Comparison of ENCODE assay signal across 8 cellular contexts in the genomic region with DNA sequence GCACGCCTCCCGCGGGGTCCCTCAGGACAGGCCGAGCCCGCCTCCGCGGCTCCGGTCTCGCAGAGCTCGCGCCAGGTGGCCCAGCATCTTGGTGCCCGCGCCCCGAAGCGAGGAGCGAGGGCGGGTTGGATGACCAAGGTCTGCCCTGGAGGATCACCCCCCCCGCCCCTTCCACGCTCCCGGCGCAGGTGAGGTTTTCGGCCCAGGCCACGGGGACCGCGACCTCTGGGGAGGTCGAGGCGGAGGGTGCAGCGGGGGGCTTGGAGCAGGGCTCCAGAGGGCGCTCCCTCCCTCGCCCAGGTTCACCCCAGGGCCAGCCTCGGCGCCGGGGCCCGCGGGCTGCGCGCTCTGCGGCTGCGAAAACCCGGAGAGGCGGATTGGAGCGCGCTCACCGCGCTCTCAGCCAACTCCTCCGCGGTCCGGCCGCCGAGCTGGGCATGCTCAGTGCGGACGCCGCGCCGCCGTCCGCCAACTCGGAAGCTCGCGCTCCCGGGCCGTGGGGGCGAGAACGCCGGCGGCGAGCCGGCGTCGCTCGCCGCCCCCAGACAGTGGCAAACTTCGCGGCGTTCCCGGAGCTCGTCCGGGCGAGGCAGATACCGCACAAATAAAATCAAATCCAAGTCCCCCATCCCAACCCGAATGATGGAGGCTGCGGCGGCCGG. TPM values are rescaled to one million over a fixed set of nuclear protein-coding genes. Genes with fewer than 3 reads are reported as not detected.
A peak's percentile ranks its signal among the peaks of the same experiment; 100 is the strongest.
DNase-seq lines count a peak whose midpoint lies in the region; ATAC-seq and TF ChIP-seq lines count a peak whose summit lies in the region.

A gene with protein sequence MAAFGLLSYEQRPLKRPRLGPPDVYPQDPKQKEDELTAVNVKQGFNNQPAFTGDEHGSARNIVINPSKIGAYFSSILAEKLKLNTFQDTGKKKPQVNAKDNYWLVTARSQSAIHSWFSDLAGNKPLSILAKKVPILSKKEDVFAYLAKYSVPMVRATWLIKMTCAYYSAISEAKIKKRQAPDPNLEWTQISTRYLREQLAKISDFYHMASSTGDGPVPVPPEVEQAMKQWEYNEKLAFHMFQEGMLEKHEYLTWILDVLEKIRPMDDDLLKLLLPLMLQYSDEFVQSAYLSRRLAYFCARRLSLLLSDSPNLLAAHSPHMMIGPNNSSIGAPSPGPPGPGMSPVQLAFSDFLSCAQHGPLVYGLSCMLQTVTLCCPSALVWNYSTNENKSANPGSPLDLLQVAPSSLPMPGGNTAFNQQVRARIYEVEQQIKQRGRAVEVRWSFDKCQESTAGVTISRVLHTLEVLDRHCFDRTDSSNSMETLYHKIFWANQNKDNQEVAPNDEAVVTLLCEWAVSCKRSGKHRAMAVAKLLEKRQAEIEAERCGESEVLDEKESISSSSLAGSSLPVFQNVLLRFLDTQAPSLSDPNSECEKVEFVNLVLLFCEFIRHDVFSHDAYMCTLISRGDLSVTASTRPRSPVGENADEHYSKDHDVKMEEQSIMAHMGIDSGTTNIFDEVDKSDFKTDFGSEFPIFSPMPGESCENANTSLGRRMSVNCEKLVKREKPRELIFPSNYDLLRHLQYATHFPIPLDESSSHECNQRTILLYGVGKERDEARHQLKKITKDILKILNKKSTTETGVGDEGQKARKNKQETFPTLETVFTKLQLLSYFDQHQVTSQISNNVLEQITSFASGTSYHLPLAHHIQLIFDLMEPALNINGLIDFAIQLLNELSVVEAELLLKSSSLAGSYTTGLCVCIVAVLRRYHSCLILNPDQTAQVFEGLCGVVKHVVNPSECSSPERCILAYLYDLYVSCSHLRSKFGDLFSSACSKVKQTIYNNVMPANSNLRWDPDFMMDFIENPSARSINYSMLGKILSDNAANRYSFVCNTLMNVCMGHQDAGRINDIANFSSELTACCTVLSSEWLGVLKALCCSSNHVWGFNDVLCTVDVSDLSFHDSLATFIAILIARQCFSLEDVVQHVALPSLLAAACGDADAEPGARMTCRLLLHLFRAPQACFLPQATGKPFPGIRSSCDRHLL (N-terminal part only) (plus strand): TSS at position 438 of the 662 bp plus-strand sequence. CDS start 1,263 bp downstream, outside the sequence.

- H3K27me3 Mint-ChIP-seq in activated naive CD8-positive, alpha-beta T cell treated with anti-CD3 and anti-CD28 coated beads for 36 hours: peaks cover 52% of the 10 kb centered on the region
- H3K27me3 Mint-ChIP-seq in glutamatergic neuron (ENCODE audit: unreplicated experiment) (peaks cover 6% of the 10 kb centered on the region), type B pancreatic cell (peaks cover 24% of the 10 kb centered on the region)

- no peak within 1 kb of the TSS for H3K27ac Mint-ChIP-seq in activated naive CD8-positive, alpha-beta T cell treated with anti-CD3 and anti-CD28 coated beads for 36 hours
- H3K27ac Mint-ChIP-seq in glutamatergic neuron (ENCODE audit: unreplicated experiment) (peak within 1 kb of the TSS; percentile 31), type B pancreatic cell (peak within 1 kb of the TSS; percentile 82)

- H3K27me3 ChIP-seq in HUES6 (ENCODE audit: control insufficient read depth, insufficient read depth, low read length): peaks cover 23% of the 10 kb centered on the region

- peak within 1 kb of the TSS; percentile 82 for H3K4me3 Mint-ChIP-seq in activated naive CD8-positive, alpha-beta T cell treated with anti-CD3 and anti-CD28 coated beads for 36 hours
- H3K4me3 Mint-ChIP-seq in glutamatergic neuron (ENCODE audit: unreplicated experiment) (peak within 1 kb of the TSS; percentile 93), type B pancreatic cell (peak within 1 kb of the TSS; percentile 96)

- TF ChIP-seq CTCF in glutamatergic neuron (IDR thresholded peaks at IDR 0.05; ENCODE audit: partially characterized antibody, unreplicated experiment) (no peak), type B pancreatic cell (conservative IDR thresholded peaks at IDR 0.05) (no peak)

- no peaks in the 10 kb centered on the region for H3K36me3 Mint-ChIP-seq in activated naive CD8-positive, alpha-beta T cell treated with anti-CD3 and anti-CD28 coated beads for 36 hours
- H3K36me3 Mint-ChIP-seq in glutamatergic neuron (ENCODE audit: unreplicated experiment): peaks cover 5% of the 10 kb centered on the region
- H3K36me3 Mint-ChIP-seq in type B pancreatic cell: no peaks in the 10 kb centered on the region

- peaks cover 16% of the 10 kb centered on the region for H3K4me1 ChIP-seq in HUES6 (ENCODE audit: control insufficient read depth, insufficient read depth, low read length)

- H3K9me3 ChIP-seq in HUES6 (ENCODE audit: control insufficient read depth, insufficient read depth, low read depth, low read length): no peaks in the 10 kb centered on the region

- ATAC-seq in GM21390 (IDR thresholded peaks at IDR 0.05; ENCODE audit: unreplicated experiment): peak; percentile 69

- peaks cover 9% of the 10 kb centered on the region for H3K4me1 Mint-ChIP-seq in activated naive CD8-positive, alpha-beta T cell treated with anti-CD3 and anti-CD28 coated beads for 36 hours
- H3K4me1 Mint-ChIP-seq in glutamatergic neuron (ENCODE audit: low read depth, unreplicated experiment) (peaks cover 2% of the 10 kb centered on the region), type B pancreatic cell (ENCODE audit: unreplicated experiment) (peaks cover 19% of the 10 kb centered on the region)

- peak within 1 kb of the TSS; percentile 83 for H3K4me3 ChIP-seq in HUES6 (ENCODE audit: low read depth, low read length)

- H3K9ac ChIP-seq in HUES6 (ENCODE audit: low read length): peak within 1 kb of the TSS; percentile 67

- no peaks in the 10 kb centered on the region for H3K9me3 Mint-ChIP-seq in activated naive CD8-positive, alpha-beta T cell treated with anti-CD3 and anti-CD28 coated beads for 36 hours
- peaks cover 3% of the 10 kb centered on the region for H3K9me3 Mint-ChIP-seq in glutamatergic neuron (ENCODE audit: unreplicated experiment)
- no peaks in the 10 kb centered on the region for H3K9me3 Mint-ChIP-seq in type B pancreatic cell

- DNase-seq in D341Med (ENCODE audit: low spot score): peak; percentile 92
- peak; percentile 56 for DNase-seq in OCI-M1 (lab: John Stamatoyannopoulos, UW)
- peak; percentile 81 for DNase-seq in activated naive CD8-positive, alpha-beta T cell treated with anti-CD3 and anti-CD28 coated beads for 36 hours
- peak; percentile 88 for DNase-seq in glutamatergic neuron
- peak; percentile 10 for DNase-seq in non-pigmented ciliary epithelial cell (ENCODE audit: low read depth)
- peak; percentile 85 for DNase-seq in type B pancreatic cell (ENCODE audit: extremely low spot score, unreplicated experiment)

- H3K36me3 ChIP-seq in HUES6 (ENCODE audit: control insufficient read depth, insufficient read depth, low read length): no peaks in the 10 kb centered on the region

- H3K27ac ChIP-seq in HUES6 (ENCODE audit: low read depth, low read length): no peak within 1 kb of the TSS

RNA-seq across cellular contexts. Expression of the gene that starts here (rescaled TPM):
- 1 to 10 TPM; 1.6 to 2.1 TPM for total RNA-seq in activated naive CD8-positive, alpha-beta T cell treated with anti-CD3 and anti-CD28 coated beads for 36 hours
- total RNA-seq in glutamatergic neuron (ENCODE audit: unreplicated experiment): 7.8 TPM
- 3.2 and 6.4 TPM in 2 replicates for total RNA-seq in type B pancreatic cell (ENCODE audit: low replicate concordance)

Comparison
In these comparisons a context has a peak if more than half of its experiments do, and no peak if none do; other contexts are left out.
1. DNase-seq: peak in every context shown above with its lines; median percentile 92 in D341Med; 88 in glutamatergic neuron; 85 in type B pancreatic cell; 81 in activated naive CD8-positive, alpha-beta T cell treated with anti-CD3 and anti-CD28 coated beads for 36 hours; 56 in OCI-M1; 10 in non-pigmented ciliary epithelial cell.